Comparison of ENCODE assay signal across 1 cellular context in genomic region chr21:37446552-37446951, GRCh38.
TF ChIP-seq lines count a peak whose summit lies in the region.

No MANE protein-coding gene starts in this region.

TF ChIP-seq in endothelial cell of umbilical vein, 7 proteins besides CTCF, POLR2A, EP300 and RAD21:
- TF ChIP-seq POLR2AphosphoS5 (IDR thresholded peaks at IDR 0.05; ENCODE audit: insufficient read depth, low read depth, low read length) (no peak), GATA2 (IDR thresholded peaks at IDR 0.05; ENCODE audit: insufficient read depth, insufficient read length, low read depth, low read length) (peak; percentile 3)
TF ChIP-seq in endothelial cell of umbilical vein: peak in this region for 1.
